In genomic region chr4:122346036-122346435, GRCh38 we compare ENCODE assay signal across 24 cellular contexts. TPM values are rescaled to one million over a fixed set of nuclear protein-coding genes. Genes with fewer than 3 reads are reported as not detected.
"Had no signal": no experiment of that assay in that cellular context is flagged by ENCODE, and none has a peak within 500 bp of the region (broad histone marks: within the 10 kb centered on the region; RNA-seq: fewer than 3 reads in every experiment).

No MANE protein-coding gene starts in this region.

- H3K4me2 ChIP-seq: hepatocyte had no signal

- ATAC-seq: foreskin keratinocyte; lower lobe of right lung; stimulated activated memory B cell treated with anti-CD40 and anti-IgM and Interleukin-4, amounts not matched to agents 10 μg/mL and 1 μg/mL and 100 μg/mL, for 72 hours had no signal

- H3K4me3 Mint-ChIP-seq: activated CD4-positive, alpha-beta T cell treated with anti-CD3 and anti-CD28 coated beads, Interleukin-2, amount 10 ng/mL, durations not matched to agents 7 days and 5 days; mesothelial cell of epicardium; nephron progenitor cell; stimulated activated memory B cell treated with anti-CD40 and anti-IgM and Interleukin-4, amounts not matched to agents 10 μg/mL and 1 μg/mL and 100 μg/mL, for 72 hours had no signal

- H3K27me3 Mint-ChIP-seq: activated CD4-positive, alpha-beta T cell treated with anti-CD3 and anti-CD28 coated beads, Interleukin-2, amount 10 ng/mL, durations not matched to agents 7 days and 5 days; stimulated activated memory B cell treated with anti-CD40 and anti-IgM and Interleukin-4, amounts not matched to agents 10 μg/mL and 1 μg/mL and 100 μg/mL, for 72 hours had no signal

- H3K4me1 Mint-ChIP-seq: activated CD4-positive, alpha-beta T cell treated with anti-CD3 and anti-CD28 coated beads, Interleukin-2, amount 10 ng/mL, durations not matched to agents 7 days and 5 days; mesothelial cell of epicardium; nephron progenitor cell; stimulated activated memory B cell treated with anti-CD40 and anti-IgM and Interleukin-4, amounts not matched to agents 10 μg/mL and 1 μg/mL and 100 μg/mL, for 72 hours had no signal

- H3K27me3 ChIP-seq: esophagus muscularis mucosa, foreskin keratinocyte, hepatocyte, sigmoid colon, spleen, upper lobe of left lung had no signal

- H3K79me2 ChIP-seq: hepatocyte had no signal

- FAIRE-seq: endothelial cell of umbilical vein, islet of Langerhans had no signal

- DNase-seq: activated CD4-positive, alpha-beta T cell treated with anti-CD3 and anti-CD28 coated beads, Interleukin-2, amount 10 ng/mL, durations not matched to agents 7 days and 5 days; activated CD8-positive, alpha-beta memory T cell treated with anti-CD3 and anti-CD28 coated beads, Interleukin-2, amount 50 U/mL, for 4 hours; activated effector memory CD4-positive, alpha-beta T cell treated with anti-CD3 and anti-CD28 coated beads, Interleukin-2, amount 50 U/mL, for 16 hours; activated naive CD4-positive, alpha-beta T cell treated with anti-CD3 and anti-CD28 coated beads, Interleukin-2, amount 50 U/mL, for 16 hours; activated T-cell treated with anti-CD3 and anti-CD28 coated beads, Interleukin-2, amount 50 U/mL, for 48 hours; dermis blood vessel endothelial cell; effector memory CD4-positive, alpha-beta T cell; foreskin keratinocyte; lower lobe of right lung; nephron progenitor cell; nucleus accumbens; sigmoid colon; spleen; stimulated activated CD4-positive, alpha-beta T cell treated with anti-CD3 and anti-CD28 coated beads, Interleukin-4, amount 100 ng/mL, for 4 hours; upper lobe of left lung had no signal

- H3K9me3 ChIP-seq: esophagus muscularis mucosa, lower lobe of right lung, sigmoid colon, spleen, thoracic aorta, upper lobe of left lung had no signal

- H3K4me3 ChIP-seq: esophagus muscularis mucosa, hepatocyte, lower lobe of right lung, sigmoid colon, spleen, thoracic aorta, upper lobe of left lung had no signal

- H3K9me3 Mint-ChIP-seq: activated CD4-positive, alpha-beta T cell treated with anti-CD3 and anti-CD28 coated beads, Interleukin-2, amount 10 ng/mL, durations not matched to agents 7 days and 5 days; mesothelial cell of epicardium; nephron progenitor cell; stimulated activated memory B cell treated with anti-CD40 and anti-IgM and Interleukin-4, amounts not matched to agents 10 μg/mL and 1 μg/mL and 100 μg/mL, for 72 hours had no signal

- H3K27ac Mint-ChIP-seq: activated CD4-positive, alpha-beta T cell treated with anti-CD3 and anti-CD28 coated beads, Interleukin-2, amount 10 ng/mL, durations not matched to agents 7 days and 5 days; mesothelial cell of epicardium; nephron progenitor cell; stimulated activated memory B cell treated with anti-CD40 and anti-IgM and Interleukin-4, amounts not matched to agents 10 μg/mL and 1 μg/mL and 100 μg/mL, for 72 hours had no signal

- H3K4me1 ChIP-seq: esophagus muscularis mucosa, foreskin keratinocyte, lower lobe of right lung, sigmoid colon, spleen, upper lobe of left lung had no signal

- H2AFZ ChIP-seq: hepatocyte had no signal

- H3K27ac ChIP-seq: esophagus muscularis mucosa, foreskin keratinocyte, hepatocyte, lower lobe of right lung, sigmoid colon, spleen, thoracic aorta, upper lobe of left lung had no signal

RNA-seq across cellular contexts. Expression of gene ADAD1, which starts 32.8 kb away (rescaled TPM):
- total RNA-seq: activated CD4-positive, alpha-beta T cell treated with anti-CD3 and anti-CD28 coated beads, Interleukin-2, amount 10 ng/mL, durations not matched to agents 7 days and 5 days; chondrocyte; dermis blood vessel endothelial cell; endothelial cell of umbilical vein; esophagus muscularis mucosa; foreskin keratinocyte; hepatocyte; lower lobe of right lung; mesothelial cell of epicardium; renal cortical epithelial cell; sigmoid colon; spleen; thoracic aorta; upper lobe of left lung had no signal
